Comparison of ENCODE assay signal across 11 cellular contexts in genomic region chr2:216341151-216341550, GRCh38. TPM values are rescaled to one million over a fixed set of nuclear protein-coding genes. Genes with fewer than 3 reads are reported as not detected.
DNase-seq lines count a peak whose midpoint lies in the region; ATAC-seq and TF ChIP-seq lines count a peak whose summit lies in the region.
"Had no signal": no experiment of that assay in that cellular context is flagged by ENCODE, and none has a peak within 500 bp of the region (broad histone marks: within the 10 kb centered on the region; RNA-seq: fewer than 3 reads in every experiment).

No MANE protein-coding gene starts in this region.

- H3K4me1 Mint-ChIP-seq in activated naive CD8-positive, alpha-beta T cell treated with anti-CD3 and anti-CD28 coated beads, Interleukin-2, amount 50 U/mL, for 24 hours, result peaks cover 16% of the 10 kb centered on the region
- peaks cover 51% of the 10 kb centered on the region for H3K4me1 Mint-ChIP-seq in nephron progenitor cell

- no peaks in the 10 kb centered on the region for H3K36me3 ChIP-seq in MG63

- H3K9me3 Mint-ChIP-seq in activated naive CD8-positive, alpha-beta T cell treated with anti-CD3 and anti-CD28 coated beads, Interleukin-2, amount 50 U/mL, for 24 hours, result no peaks in the 10 kb centered on the region
- H3K9me3 Mint-ChIP-seq in nephron progenitor cell, result no peaks in the 10 kb centered on the region

- no peaks in the 10 kb centered on the region for H3K36me3 Mint-ChIP-seq in activated naive CD8-positive, alpha-beta T cell treated with anti-CD3 and anti-CD28 coated beads, Interleukin-2, amount 50 U/mL, for 24 hours (ENCODE audit: low read depth)
- no peaks in the 10 kb centered on the region for H3K36me3 Mint-ChIP-seq in nephron progenitor cell (ENCODE audit: low read depth)

- H3K27me3 Mint-ChIP-seq in activated naive CD8-positive, alpha-beta T cell treated with anti-CD3 and anti-CD28 coated beads, Interleukin-2, amount 50 U/mL, for 24 hours, result no peaks in the 10 kb centered on the region
- H3K27me3 Mint-ChIP-seq in nephron progenitor cell (ENCODE audit: low read depth, poor library complexity), result peaks cover 22% of the 10 kb centered on the region

- no peaks in the 10 kb centered on the region for H3K9me3 ChIP-seq in MG63

- ATAC-seq in activated naive CD8-positive, alpha-beta T cell treated with anti-CD3 and anti-CD28 coated beads, Interleukin-2, amount 50 U/mL, for 24 hours, result peak; percentile 79
- ATAC-seq in HG02870 (IDR thresholded peaks at IDR 0.05; ENCODE audit: unreplicated experiment) (no peak), HG03280 (IDR thresholded peaks at IDR 0.05; ENCODE audit: unreplicated experiment) (no peak), GM18502 (IDR thresholded peaks at IDR 0.05; ENCODE audit: poor library complexity, unreplicated experiment) (no peak)

- H3K4me3 Mint-ChIP-seq in activated naive CD8-positive, alpha-beta T cell treated with anti-CD3 and anti-CD28 coated beads, Interleukin-2, amount 50 U/mL, for 24 hours, result no peak overlapping the region
- H3K4me3 Mint-ChIP-seq in nephron progenitor cell, result no peak overlapping the region

- H3K27ac Mint-ChIP-seq in activated naive CD8-positive, alpha-beta T cell treated with anti-CD3 and anti-CD28 coated beads, Interleukin-2, amount 50 U/mL, for 24 hours, result no peak overlapping the region
- peak overlapping the region; percentile 52 for H3K27ac Mint-ChIP-seq in nephron progenitor cell
- H3K27ac Mint-ChIP-seq: progenitor cell of endocrine pancreas had no signal

- no peak for TF ChIP-seq CTCF in nephron progenitor cell (IDR thresholded peaks at IDR 0.05)

- H3K4me3 ChIP-seq in MG63, result no peak overlapping the region

- H3K27me3 ChIP-seq in MG63, result no peaks in the 10 kb centered on the region

- peak; percentile 3 for DNase-seq in NCI-H1105 (lab: John Stamatoyannopoulos, UW)
- DNase-seq in NCI-H1105 treated with DMSO at 0.1 percent for 48 hours (lab: John Stamatoyannopoulos, UW), result no peak
- DNase-seq in MG63, result peak; percentile 56
- peak; percentile 16 for DNase-seq in activated naive CD8-positive, alpha-beta T cell treated with anti-CD3 and anti-CD28 coated beads, Interleukin-2, amount 50 U/mL, for 24 hours
- DNase-seq in nephron progenitor cell, result no peak
- DNase-seq: 8988T; activated CD4-positive, alpha-beta T cell treated with anti-CD3 and anti-CD28 coated beads for 1 hour had no signal

RNA-seq across cellular contexts. Expression of gene MARCHF4, which starts 31.1 kb away (rescaled TPM):
- 0.03 and 0.12 TPM in 2 replicates for total RNA-seq in MG63 (2014; rRNA removed; shearing (Covaris generic); ENCODE audit: low replicate concordance)

Comparison
In these comparisons a context has a peak if more than half of its experiments do, and no peak if none do; other contexts are left out.
1. DNase-seq: peak in NCI-H1105 (single experiment), MG63 (single experiment) and activated naive CD8-positive, alpha-beta T cell treated with anti-CD3 and anti-CD28 coated beads, Interleukin-2, amount 50 U/mL, for 24 hours (single experiment); none in NCI-H1105 treated with DMSO at 0.1 percent for 48 hours (single experiment) and nephron progenitor cell (single experiment).